27 cellular contexts compared by ENCODE assay signal in the genomic region with DNA sequence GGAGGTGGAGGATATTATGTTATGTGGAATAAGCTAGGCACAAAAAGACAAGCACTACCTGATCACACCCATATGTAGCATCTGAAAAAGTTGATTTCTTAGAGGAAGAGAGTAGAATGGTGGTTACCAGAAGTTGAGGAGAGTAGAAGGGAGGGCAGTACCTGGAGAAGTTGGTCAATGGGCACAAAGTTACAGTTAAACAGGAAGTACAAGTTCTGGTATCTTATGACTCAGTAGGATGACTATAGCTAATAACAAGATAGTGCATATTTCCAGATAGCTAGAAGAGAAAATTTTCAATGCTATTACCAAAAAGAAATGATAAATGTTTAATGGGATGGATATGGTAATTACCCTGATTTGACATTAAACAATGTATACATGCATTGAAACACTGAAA.
DNase-seq lines count a peak whose midpoint lies in the region; ATAC-seq, FAIRE-seq and TF ChIP-seq lines count a peak whose summit lies in the region.
"Had no signal": no experiment of that assay in that cellular context is flagged by ENCODE, and none has a peak within 500 bp of the region (broad histone marks: within the 10 kb centered on the region; RNA-seq: fewer than 3 reads in every experiment).

No MANE protein-coding gene starts in this region.

- no peaks in the 10 kb centered on the region for H3K79me2 ChIP-seq in mammary epithelial cell (ENCODE audit: insufficient read depth, low read length)

- CTCF ChIA-PET in mammary epithelial cell (lab: Charles Lee; ENCODE audit: low non-redundant PET) (no interaction called here), MCF 10A (lab: Yijun Ruan, JAX) (no interaction called here)

- peak; percentile 6 for DNase-seq in mammary epithelial cell
- no peak for DNase-seq in MCF 10A (ENCODE audit: unreplicated experiment)
- DNase-seq in RKO (ENCODE audit: low spot score) = peak; percentile 0
- peak; percentile 64 for DNase-seq in bronchial epithelial cell (ENCODE audit: low read depth)
- DNase-seq in foreskin keratinocyte = peak; percentile 10 to 49
- no peak for DNase-seq in COLO829 (ENCODE audit: low spot score)
- no peak for DNase-seq in left colon
- no peak for DNase-seq in mucosa of descending colon
- DNase-seq: AML-193; CD4-positive, alpha-beta T cell; CD8-positive, alpha-beta T cell; COR-L47; DMS 273 treated with DMSO at 0.1 percent for 48 hours; DMS153; DMS53; DMS79; DND-41; EL; GDM1 had no signal

- no peak overlapping the region for H3K4me2 ChIP-seq in mammary epithelial cell (ENCODE audit: insufficient read depth, low read depth, low read length)
- H3K4me2 ChIP-seq: A549; BLaER1 treated with 17β-estradiol and CSF1 and Interleukin-3, amounts not matched to agents 10 nM and 100 nM had no signal

- TF ChIP-seq CTCF in mammary epithelial cell (conservative IDR thresholded peaks at IDR 0.05 in 1 of 2, IDR thresholded peaks at IDR 0.05 in 1 of 2; ENCODE audit: extremely low read depth in 1 of 2, insufficient read depth in 1 of 2, low read depth in 1 of 2, low read length in 2 of 2) (no peak), MCF 10A (IDR thresholded peaks at IDR 0.05; ENCODE audit: unreplicated experiment) (no peak), bronchial epithelial cell (IDR thresholded peaks at IDR 0.05; ENCODE audit: insufficient read depth, low read length, severe bottlenecking) (no peak), foreskin keratinocyte (conservative IDR thresholded peaks at IDR 0.05) (no peak), mucosa of descending colon (IDR thresholded peaks at IDR 0.05) (no peak)

- no peak overlapping the region for H3K9ac ChIP-seq in mammary epithelial cell (ENCODE audit: insufficient read depth, low read length)
- H3K9ac ChIP-seq: BLaER1 treated with 17β-estradiol and CSF1 and Interleukin-3, amounts not matched to agents 10 nM and 100 nM had no signal

- no peak overlapping the region for H3K27ac ChIP-seq in mammary epithelial cell (ENCODE audit: insufficient read depth, low read depth, low read length)
- H3K27ac ChIP-seq in foreskin keratinocyte = no peak overlapping the region
- H3K27ac ChIP-seq: 22Rv1; A549; BLaER1 treated with 17β-estradiol and CSF1 and Interleukin-3, amounts not matched to agents 10 nM and 100 nM; C4-2B had no signal

- no peaks in the 10 kb centered on the region for H3K9me3 ChIP-seq in mammary epithelial cell (replicated peaks; ENCODE audit: insufficient read depth, low read length)
- peaks cover 12% of the 10 kb centered on the region for H3K9me3 ChIP-seq in mucosa of descending colon
- H3K9me3 ChIP-seq: A549 had no signal

- no peak for FAIRE-seq in bronchial epithelial cell (lab: Jason Lieb, UNC)
- FAIRE-seq: A549, GM12878, GM12892, GM18507 had no signal

- dilution Hi-C loops in mammary epithelial cell (cut with HindIII; ENCODE audit: low sequenced_read_pairs) = no loop called here

- BruUV-seq in mammary epithelial cell (replicated peaks; lab: Mats Ljungman, UMichigan) (no TSS peak), MCF 10A (replicated peaks; lab: Mats Ljungman, UMichigan) (no TSS peak)

- no peaks in the 10 kb centered on the region for H3K36me3 Mint-ChIP-seq in MCF 10A (ENCODE audit: insufficient read depth, unreplicated experiment)
- H3K36me3 Mint-ChIP-seq: CD8-positive, alpha-beta T cell had no signal

- H3K4me3 ChIP-seq in mammary epithelial cell (replicated peaks in 1 of 3; ENCODE audit: insufficient read depth in 1 of 3, low read depth in 2 of 3, low read length in 3 of 3) (no peak overlapping the region), bronchial epithelial cell (ENCODE audit: low read depth, low read length) (no peak overlapping the region), mucosa of descending colon (no peak overlapping the region)
- H3K4me3 ChIP-seq: A549; BLaER1 treated with 17β-estradiol and CSF1 and Interleukin-3, amounts not matched to agents 10 nM and 100 nM; GM12878 had no signal

- in situ Hi-C loops in mammary epithelial cell (cut with MboI; ENCODE audit: low sequenced_read_pairs in 2 of 2) = no loop called here

- H3K4me1 ChIP-seq in mammary epithelial cell (ENCODE audit: insufficient read depth, low read length) (no peaks in the 10 kb centered on the region), foreskin keratinocyte (no peaks in the 10 kb centered on the region), mucosa of descending colon (ENCODE audit: low read depth) (no peaks in the 10 kb centered on the region)
- H3K4me1 ChIP-seq: A549; BLaER1 treated with 17β-estradiol and CSF1 and Interleukin-3, amounts not matched to agents 10 nM and 100 nM had no signal

- H4K20me1 ChIP-seq in mammary epithelial cell (ENCODE audit: insufficient read depth, low read length) = no peaks in the 10 kb centered on the region
- H4K20me1 ChIP-seq: BLaER1 treated with 17β-estradiol and CSF1 and Interleukin-3, amounts not matched to agents 10 nM and 100 nM had no signal

- H3K4me1 Mint-ChIP-seq in MCF 10A (ENCODE audit: insufficient read depth, unreplicated experiment) = no peaks in the 10 kb centered on the region
- H3K4me1 Mint-ChIP-seq: B cell had no signal

- no peaks in the 10 kb centered on the region for H3K27me3 ChIP-seq in mammary epithelial cell (ENCODE audit: insufficient read depth, low read length)
- no peaks in the 10 kb centered on the region for H3K27me3 ChIP-seq in bronchial epithelial cell (ENCODE audit: control insufficient read depth, insufficient read depth, low read length)
- H3K27me3 ChIP-seq in foreskin keratinocyte = peaks cover under 1% of the 10 kb centered on the region
- H3K27me3 ChIP-seq: BLaER1 treated with 17β-estradiol and CSF1 and Interleukin-3, amounts not matched to agents 10 nM and 100 nM had no signal

- POLR2A ChIA-PET in MCF 10A (lab: Yijun Ruan, JAX) = no interaction called here

- H3K4me3 Mint-ChIP-seq in MCF 10A (ENCODE audit: unreplicated experiment) = no peak overlapping the region
- H3K4me3 Mint-ChIP-seq: B cell; CD4-positive, alpha-beta T cell; CD8-positive, alpha-beta T cell had no signal

- ATAC-seq in foreskin keratinocyte = peak; percentile 92
- no peak for ATAC-seq in left colon
- no peak for ATAC-seq in mucosa of descending colon
- ATAC-seq: A549; CD8-positive, alpha-beta T cell; GM12878 had no signal

- no peak overlapping the region for H3K27ac Mint-ChIP-seq in MCF 10A (ENCODE audit: low read depth, unreplicated experiment)
- H3K27ac Mint-ChIP-seq: B cell; CD4-positive, alpha-beta T cell; CD8-positive, alpha-beta T cell had no signal

- H3K9me3 Mint-ChIP-seq in MCF 10A (ENCODE audit: unreplicated experiment) = no peaks in the 10 kb centered on the region

- no peaks in the 10 kb centered on the region for H3K36me3 ChIP-seq in mammary epithelial cell (ENCODE audit: insufficient read depth, low read length)
- no peaks in the 10 kb centered on the region for H3K36me3 ChIP-seq in bronchial epithelial cell (ENCODE audit: control insufficient read depth, insufficient read depth, low read length)
- H3K36me3 ChIP-seq in mucosa of descending colon (ENCODE audit: low read depth) = no peaks in the 10 kb centered on the region
- H3K36me3 ChIP-seq: BLaER1 treated with 17β-estradiol and CSF1 and Interleukin-3, amounts not matched to agents 10 nM and 100 nM had no signal

- no peak overlapping the region for H2AFZ ChIP-seq in mammary epithelial cell (ENCODE audit: low read depth, low read length)

- intact Hi-C loops in mammary epithelial cell (cut with micrococcal nuclease) (no loop called here), MCF 10A (cut with micrococcal nuclease) (no loop called here), left colon (cut with DNase I, micrococcal nuclease) (no loop called here), mucosa of descending colon (cut with DNase I, micrococcal nuclease) (no loop called here)

- H3K27me3 Mint-ChIP-seq in MCF 10A (ENCODE audit: insufficient read depth, unreplicated experiment) = peaks cover 11% of the 10 kb centered on the region
- H3K27me3 Mint-ChIP-seq: B cell; CD4-positive, alpha-beta T cell had no signal

Comparison
In these comparisons a context has a peak if more than half of its experiments do, and no peak if none do; other contexts are left out.
1. DNase-seq: peak in mammary epithelial cell (single experiment), RKO (single experiment), bronchial epithelial cell (single experiment) and foreskin keratinocyte (2 of 2); none in MCF 10A (single experiment), COLO829 (single experiment), left colon (0 of 2) and mucosa of descending colon (0 of 3).